ENCODE assay signal across 11 cellular contexts in genomic region chr3:171028779-171029232, GRCh38. TPM values are rescaled to one million over a fixed set of nuclear protein-coding genes. Genes with fewer than 3 reads are reported as not detected.
DNase-seq lines count a peak whose midpoint lies in the region; ATAC-seq and TF ChIP-seq lines count a peak whose summit lies in the region.
"Had no signal": no experiment of that assay in that cellular context is flagged by ENCODE, and none has a peak within 500 bp of the region (broad histone marks: within the 10 kb centered on the region; RNA-seq: fewer than 3 reads in every experiment).

No MANE protein-coding gene starts in this region.

- TSS peak; percentile 63 for BruUV-seq in Caco-2 (replicated peaks; lab: Mats Ljungman, UMichigan)

- H3K9ac ChIP-seq in parathyroid adenoma: no peak overlapping the region

- CTCF ChIA-PET in Caco-2 (lab: Charles Lee): no interaction called here

- H3K4me1 ChIP-seq in Caco-2 (peaks cover 34% of the 10 kb centered on the region), parathyroid adenoma (peaks cover 3% of the 10 kb centered on the region)

- no peaks in the 10 kb centered on the region for H3K27me3 Mint-ChIP-seq in Caco-2 (ENCODE audit: insufficient read depth, unreplicated experiment)
- H3K27me3 Mint-ChIP-seq in activated T-helper 2 cell treated with anti-CD3 and anti-CD28 coated beads, Interferon-gamma antibody, Interleukin-2, Interleukin-4, amounts not matched to agents 10 μg/mL and 5 μg/mL and 100 μg/mL, durations not matched to agents 14 hours and 24 hours and 36 hours (ENCODE audit: low read depth): peaks cover 36% of the 10 kb centered on the region

- peak in 1 of 2 experiments; percentile 45 for DNase-seq in Caco-2
- DNase-seq in glomerular visceral epithelial cell (ENCODE audit: extremely low spot score): peak; percentile 86
- no peak for DNase-seq in stimulated activated CD8-positive, alpha-beta memory T cell treated with anti-CD3 and anti-CD28 coated beads, Interleukin-4, amount 100 ng/mL, for 48 hours
- no peak for DNase-seq in NCI-H1930 (lab: John Stamatoyannopoulos, UW)
- DNase-seq in DMS53 treated with DMSO at 0.1 percent for 48 hours (lab: John Stamatoyannopoulos, UW; ENCODE audit: unreplicated experiment): no peak
- DNase-seq in activated T-helper 2 cell treated with anti-CD3 and anti-CD28 coated beads, Interferon-gamma antibody, Interleukin-2, Interleukin-4, amounts not matched to agents 10 μg/mL and 5 μg/mL and 100 μg/mL, durations not matched to agents 14 hours and 24 hours and 36 hours (ENCODE audit: low spot score): no peak

- H3K9me3 ChIP-seq in Caco-2: no peaks in the 10 kb centered on the region
- no peaks in the 10 kb centered on the region for H3K9me3 ChIP-seq in parathyroid adenoma (ENCODE audit: control insufficient read depth, low read length)

- H3K36me3 ChIP-seq in Caco-2 (ENCODE audit: control insufficient read depth, insufficient read depth, low read length): no peaks in the 10 kb centered on the region
- H3K36me3 ChIP-seq in parathyroid adenoma (ENCODE audit: control insufficient read depth, insufficient read depth, low read length): no peaks in the 10 kb centered on the region

- no peak overlapping the region for H3K4me3 Mint-ChIP-seq in Caco-2 (ENCODE audit: unreplicated experiment)
- H3K4me3 Mint-ChIP-seq in activated T-helper 2 cell treated with anti-CD3 and anti-CD28 coated beads, Interferon-gamma antibody, Interleukin-2, Interleukin-4, amounts not matched to agents 10 μg/mL and 5 μg/mL and 100 μg/mL, durations not matched to agents 14 hours and 24 hours and 36 hours (ENCODE audit: low read depth): no peak overlapping the region
- H3K4me3 Mint-ChIP-seq: activated naive CD8-positive, alpha-beta T cell treated with anti-CD3 and anti-CD28 coated beads, Interleukin-2, amount 10 ng/mL, durations not matched to agents 7 days and 5 days; naive thymus-derived CD8-positive, alpha-beta T cell had no signal

- H3K4me1 Mint-ChIP-seq in Caco-2 (ENCODE audit: low read depth, unreplicated experiment): peaks cover 20% of the 10 kb centered on the region
- peaks cover 1% of the 10 kb centered on the region for H3K4me1 Mint-ChIP-seq in activated T-helper 2 cell treated with anti-CD3 and anti-CD28 coated beads, Interferon-gamma antibody, Interleukin-2, Interleukin-4, amounts not matched to agents 10 μg/mL and 5 μg/mL and 100 μg/mL, durations not matched to agents 14 hours and 24 hours and 36 hours (ENCODE audit: low read depth)
- H3K4me1 Mint-ChIP-seq: activated naive CD8-positive, alpha-beta T cell treated with anti-CD3 and anti-CD28 coated beads, Interleukin-2, amount 10 ng/mL, durations not matched to agents 7 days and 5 days; naive thymus-derived CD8-positive, alpha-beta T cell had no signal

- H3K27ac ChIP-seq in parathyroid adenoma: no peak overlapping the region

- H3K36me3 Mint-ChIP-seq in Caco-2 (ENCODE audit: insufficient read depth, unreplicated experiment): peaks cover 7% of the 10 kb centered on the region
- no peaks in the 10 kb centered on the region for H3K36me3 Mint-ChIP-seq in activated T-helper 2 cell treated with anti-CD3 and anti-CD28 coated beads, Interferon-gamma antibody, Interleukin-2, Interleukin-4, amounts not matched to agents 10 μg/mL and 5 μg/mL and 100 μg/mL, durations not matched to agents 14 hours and 24 hours and 36 hours (ENCODE audit: low read depth)
- H3K36me3 Mint-ChIP-seq: activated naive CD8-positive, alpha-beta T cell treated with anti-CD3 and anti-CD28 coated beads, Interleukin-2, amount 10 ng/mL, durations not matched to agents 7 days and 5 days; naive thymus-derived CD8-positive, alpha-beta T cell had no signal

- H3K27ac Mint-ChIP-seq in Caco-2 (ENCODE audit: unreplicated experiment): no peak overlapping the region
- H3K27ac Mint-ChIP-seq in activated T-helper 2 cell treated with anti-CD3 and anti-CD28 coated beads, Interferon-gamma antibody, Interleukin-2, Interleukin-4, amounts not matched to agents 10 μg/mL and 5 μg/mL and 100 μg/mL, durations not matched to agents 14 hours and 24 hours and 36 hours: no peak overlapping the region
- H3K27ac Mint-ChIP-seq: activated naive CD8-positive, alpha-beta T cell treated with anti-CD3 and anti-CD28 coated beads, Interleukin-2, amount 10 ng/mL, durations not matched to agents 7 days and 5 days; naive thymus-derived CD8-positive, alpha-beta T cell had no signal

- no peaks in the 10 kb centered on the region for H3K79me2 ChIP-seq in parathyroid adenoma

- H3K4me2 ChIP-seq in parathyroid adenoma (ENCODE audit: low read length): peak overlapping the region; percentile 72

- H3K27me3 ChIP-seq in Caco-2 (replicated peaks; ENCODE audit: control insufficient read depth, insufficient read depth, low read length) (no peaks in the 10 kb centered on the region), parathyroid adenoma (ENCODE audit: control insufficient read depth, insufficient read depth, low read length) (no peaks in the 10 kb centered on the region)

- H3K9me3 Mint-ChIP-seq in Caco-2 (ENCODE audit: unreplicated experiment): no peaks in the 10 kb centered on the region
- H3K9me3 Mint-ChIP-seq in activated T-helper 2 cell treated with anti-CD3 and anti-CD28 coated beads, Interferon-gamma antibody, Interleukin-2, Interleukin-4, amounts not matched to agents 10 μg/mL and 5 μg/mL and 100 μg/mL, durations not matched to agents 14 hours and 24 hours and 36 hours: no peaks in the 10 kb centered on the region
- H3K9me3 Mint-ChIP-seq: activated naive CD8-positive, alpha-beta T cell treated with anti-CD3 and anti-CD28 coated beads, Interleukin-2, amount 10 ng/mL, durations not matched to agents 7 days and 5 days; naive thymus-derived CD8-positive, alpha-beta T cell had no signal

- TF ChIP-seq CTCF in Caco-2 (IDR thresholded peaks at IDR 0.05; ENCODE audit: insufficient read depth in 1 of 2, low read depth in 1 of 2, low read length in 1 of 2, severe bottlenecking in 1 of 2, unreplicated experiment in 1 of 2) (no peak), parathyroid adenoma (IDR thresholded peaks at IDR 0.05) (no peak)

- ATAC-seq in SK-N-SH treated with all-trans-retinoic acid at 6 μM for 48 hours: peak; percentile 87

- peak overlapping the region; percentile 81 for H2AFZ ChIP-seq in parathyroid adenoma

- intact Hi-C loops in Caco-2 (cut with micrococcal nuclease; ENCODE audit: unreplicated experiment): loop anchor here (1.0 kb wide), 2 partner anchors 16 to 27 kb away; no protein-coding TSS in a partner anchor
- intact Hi-C loops in activated T-helper 2 cell treated with anti-CD3 and anti-CD28 coated beads, Interferon-gamma antibody, Interleukin-2, Interleukin-4, amounts not matched to agents 10 μg/mL and 5 μg/mL and 100 μg/mL, durations not matched to agents 14 hours and 24 hours and 36 hours (cut with micrococcal nuclease): no loop called here

- peak overlapping the region; percentile 42 for H3K4me3 ChIP-seq in Caco-2 (ENCODE audit: low read depth, low read length)
- H3K4me3 ChIP-seq in parathyroid adenoma (ENCODE audit: low read depth, low read length): peak overlapping the region; percentile 45

- POLR2A ChIA-PET in Caco-2 (lab: Charles Lee): interaction anchor here (0.6 kb wide), 1 partner anchor 516 kb away, joined by 3 read pairs; no protein-coding TSS in a partner anchor

TF ChIP-seq in SK-N-SH treated with all-trans-retinoic acid at 6 μM for 48 hours, 23 proteins besides CTCF, POLR2A, EP300 and RAD21:
- TF ChIP-seq CREB5 (CRISPR knock-in tag; IDR thresholded peaks at IDR 0.05; ENCODE audit: low read depth): peak; percentile 61; the same call in 1 of the 2 replicates
- peak; percentile 85 for TF ChIP-seq ISL1 (CRISPR knock-in tag; IDR thresholded peaks at IDR 0.05)
- no peak for TF ChIP-seq ZNF70 (CRISPR knock-in tag; IDR thresholded peaks at IDR 0.05)

RNA-seq across cellular contexts. Expression of gene SLC2A2, which starts 2.3 kb away (rescaled TPM):
- 4.0 and 4.6 TPM in 2 replicates for total RNA-seq in Caco-2 (2022)
- not detected in 2 replicates for total RNA-seq in activated T-helper 2 cell treated with anti-CD3 and anti-CD28 coated beads, Interferon-gamma antibody, Interleukin-2, Interleukin-4, amounts not matched to agents 10 μg/mL and 5 μg/mL and 100 μg/mL, durations not matched to agents 14 hours and 24 hours and 36 hours
- total RNA-seq: activated naive CD8-positive, alpha-beta T cell treated with anti-CD3 and anti-CD28 coated beads, Interleukin-2, amount 10 ng/mL, durations not matched to agents 7 days and 5 days; naive thymus-derived CD8-positive, alpha-beta T cell; subcutaneous adipose tissue had no signal
